In the genomic region with DNA sequence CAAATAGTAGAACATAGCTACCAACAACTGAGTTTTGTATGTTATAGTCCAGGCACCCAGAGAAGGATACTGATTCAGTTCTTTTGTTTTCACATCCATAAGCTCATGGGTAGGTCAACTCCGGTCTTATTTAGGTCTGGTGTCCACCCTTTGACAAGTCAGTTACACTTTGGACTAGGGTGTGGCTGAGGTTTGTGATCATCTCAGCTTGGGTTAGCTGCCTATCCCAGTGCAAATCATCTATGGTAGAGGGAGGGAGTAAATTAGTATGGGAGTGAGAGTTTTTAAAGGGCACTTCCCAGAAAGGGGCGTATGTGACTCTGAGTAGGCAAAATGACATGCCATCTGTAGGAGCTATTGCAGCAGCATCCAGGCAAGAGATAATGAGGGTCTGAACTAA, we compare ENCODE assay signal across 25 cellular contexts.
"Had no signal": no experiment of that assay in that cellular context is flagged by ENCODE, and none has a peak within 500 bp of the region (broad histone marks: within the 10 kb centered on the region; RNA-seq: fewer than 3 reads in every experiment).

No MANE protein-coding gene starts in this region.

- H3K4me3 Mint-ChIP-seq: memory B cell; naive B cell; natural killer cell treated with Interleukin-12 subunit alpha and Interleukin-12 subunit beta and Interleukin-15 and Interleukin-18, amount 100 ng/mL, for 72 hours; neural crest cell; stimulated activated naive B cell treated with anti-CD40 and anti-IgM and Interleukin-4, amounts not matched to agents 10 μg/mL and 1 μg/mL and 100 μg/mL, for 72 hours; stimulated activated naive CD8-positive, alpha-beta T cell treated with anti-CD3 and anti-CD28 coated beads, Interleukin-15, Interleukin-2, amounts not matched to agents 100 ng/mL and 50 ng/mL, for 24 hours had no signal

- DNase-seq: dorsolateral prefrontal cortex; effector CD4-positive, alpha-beta T cell; foreskin fibroblast; gastrocnemius medialis; head of caudate nucleus; naive B cell; spleen; stimulated activated naive B cell treated with anti-CD40 and anti-IgM and Interleukin-4, amounts not matched to agents 10 μg/mL and 1 μg/mL and 100 μg/mL, for 72 hours had no signal

- H2AFZ ChIP-seq: parathyroid adenoma had no signal

- H3K4me1 Mint-ChIP-seq: neural crest cell had no signal

- FAIRE-seq: keratinocyte had no signal

- H3K27me3 ChIP-seq: dorsolateral prefrontal cortex, gastrocnemius medialis, neutrophil, right atrium auricular region, spleen, tibial nerve, vagina had no signal

- H3K4me1 ChIP-seq: gastrocnemius medialis, parathyroid adenoma, right atrium auricular region, spleen, vagina had no signal

- H3K9me3 Mint-ChIP-seq: natural killer cell treated with Interleukin-12 subunit alpha and Interleukin-12 subunit beta and Interleukin-15 and Interleukin-18, amount 100 ng/mL, for 72 hours had no signal

- H3K27me3 Mint-ChIP-seq: naive B cell; natural killer cell treated with Interleukin-12 subunit alpha and Interleukin-12 subunit beta and Interleukin-15 and Interleukin-18, amount 100 ng/mL, for 72 hours; progenitor cell of endocrine pancreas; stimulated activated naive CD8-positive, alpha-beta T cell treated with anti-CD3 and anti-CD28 coated beads, Interleukin-15, Interleukin-2, amounts not matched to agents 100 ng/mL and 50 ng/mL, for 24 hours had no signal

- ATAC-seq: esophagus mucosa; gastrocnemius medialis; left lobe of liver; natural killer cell treated with Interleukin-12 subunit alpha and Interleukin-12 subunit beta and Interleukin-15 and Interleukin-18, amount 100 ng/mL, for 72 hours; sciatic nerve; stimulated activated naive B cell treated with anti-CD40 and anti-IgM and Interleukin-4, amounts not matched to agents 10 μg/mL and 1 μg/mL and 100 μg/mL, for 72 hours had no signal

- H3K9ac ChIP-seq: parathyroid adenoma had no signal

- H3K9me3 ChIP-seq: gastrocnemius medialis, neutrophil, right atrium auricular region, spleen, thoracic aorta, tibial nerve, vagina had no signal

- H3K4me3 ChIP-seq: dorsolateral prefrontal cortex, gastrocnemius medialis, lung, right atrium auricular region, spleen, thoracic aorta, tibial nerve, vagina had no signal

- H3K27ac ChIP-seq: dorsolateral prefrontal cortex, epithelial cell of prostate, gastrocnemius medialis, neutrophil, parathyroid adenoma, right atrium auricular region, spleen, thoracic aorta, tibial nerve, vagina had no signal

- H3K27ac Mint-ChIP-seq: memory B cell; naive B cell; natural killer cell treated with Interleukin-12 subunit alpha and Interleukin-12 subunit beta and Interleukin-15 and Interleukin-18, amount 100 ng/mL, for 72 hours; progenitor cell of endocrine pancreas; stimulated activated naive B cell treated with anti-CD40 and anti-IgM and Interleukin-4, amounts not matched to agents 10 μg/mL and 1 μg/mL and 100 μg/mL, for 72 hours; stimulated activated naive CD8-positive, alpha-beta T cell treated with anti-CD3 and anti-CD28 coated beads, Interleukin-15, Interleukin-2, amounts not matched to agents 100 ng/mL and 50 ng/mL, for 24 hours had no signal

- H3K36me3 ChIP-seq: gastrocnemius medialis, neutrophil, right atrium auricular region, spleen, thoracic aorta, tibial nerve, vagina had no signal

- H3K36me3 Mint-ChIP-seq: natural killer cell treated with Interleukin-12 subunit alpha and Interleukin-12 subunit beta and Interleukin-15 and Interleukin-18, amount 100 ng/mL, for 72 hours; stimulated activated naive B cell treated with anti-CD40 and anti-IgM and Interleukin-4, amounts not matched to agents 10 μg/mL and 1 μg/mL and 100 μg/mL, for 72 hours had no signal
